24 cellular contexts compared by ENCODE assay signal in genomic region chr1:119869962-119870361, GRCh38. TPM values are rescaled to one million over a fixed set of nuclear protein-coding genes. Genes with fewer than 3 reads are reported as not detected.
DNase-seq lines count a peak whose midpoint lies in the region; TF ChIP-seq lines count a peak whose summit lies in the region.
"Had no signal": no experiment of that assay in that cellular context is flagged by ENCODE, and none has a peak within 500 bp of the region (broad histone marks: within the 10 kb centered on the region; RNA-seq: fewer than 3 reads in every experiment).

No MANE protein-coding gene starts in this region.

- H3K9me3 ChIP-seq in SK-N-SH = no peaks in the 10 kb centered on the region
- H3K9me3 ChIP-seq: SJSA1 had no signal

- no peaks in the 10 kb centered on the region for H4K20me1 ChIP-seq in SK-N-SH (ENCODE audit: insufficient read depth)

- intact Hi-C loops in activated CD4-positive, alpha-beta T cell treated with anti-CD3 and anti-CD28 coated beads, Interleukin-2, amount 10 ng/mL, durations not matched to agents 24 days and 14 days (cut with micrococcal nuclease) = loop anchor here (10.0 kb wide), 2 partner anchors 65 to 125 kb away; no protein-coding TSS in a partner anchor
- intact Hi-C loops in cardiac septum (cut with DNase I) = loop anchor here (5.0 kb wide), 1 partner anchor 77 kb away; no protein-coding TSS in a partner anchor

- H3K27ac Mint-ChIP-seq in activated CD4-positive, alpha-beta T cell treated with anti-CD3 and anti-CD28 coated beads, Interleukin-2, amount 10 ng/mL, durations not matched to agents 24 days and 14 days = no peak overlapping the region
- H3K27ac Mint-ChIP-seq: CD8-positive, alpha-beta T cell had no signal

- no peak overlapping the region for H3K18ac ChIP-seq in mesendoderm (ENCODE audit: low read length)

- peaks cover 38% of the 10 kb centered on the region for H3K27me3 Mint-ChIP-seq in activated CD4-positive, alpha-beta T cell treated with anti-CD3 and anti-CD28 coated beads, Interleukin-2, amount 10 ng/mL, durations not matched to agents 24 days and 14 days

- H3K79me1 ChIP-seq in mesendoderm (ENCODE audit: low read length) = no peaks in the 10 kb centered on the region

- no peak overlapping the region for H3K27ac ChIP-seq in SK-N-SH (ENCODE audit: low read depth in 2 of 2, low read length in 1 of 2)
- H3K27ac ChIP-seq in mesendoderm (ENCODE audit: low read depth, low read length) = no peak overlapping the region
- H3K27ac ChIP-seq: 22Rv1, SJSA1 had no signal

- no peaks in the 10 kb centered on the region for H3K79me2 ChIP-seq in SK-N-SH (ENCODE audit: insufficient read depth)
- no peaks in the 10 kb centered on the region for H3K79me2 ChIP-seq in mesendoderm (ENCODE audit: control insufficient read depth, insufficient read depth, low read length)

- H4K5ac ChIP-seq in mesendoderm (ENCODE audit: low read length) = no peak overlapping the region

- H3K36me3 Mint-ChIP-seq in activated CD4-positive, alpha-beta T cell treated with anti-CD3 and anti-CD28 coated beads, Interleukin-2, amount 10 ng/mL, durations not matched to agents 24 days and 14 days (ENCODE audit: low read depth) = no peaks in the 10 kb centered on the region
- H3K36me3 Mint-ChIP-seq: CD8-positive, alpha-beta T cell had no signal

- TF ChIP-seq RAD21 in SK-N-SH (IDR thresholded peaks at IDR 0.05; ENCODE audit: low read length) = no peak

- no peaks in the 10 kb centered on the region for H3K9me3 Mint-ChIP-seq in activated CD4-positive, alpha-beta T cell treated with anti-CD3 and anti-CD28 coated beads, Interleukin-2, amount 10 ng/mL, durations not matched to agents 24 days and 14 days
- H3K9me3 Mint-ChIP-seq: CD8-positive, alpha-beta T cell had no signal

- H3K4ac ChIP-seq in mesendoderm (ENCODE audit: low read depth, low read length) = no peak overlapping the region

- peaks cover 10 to 27% of the 10 kb centered on the region in 2 experiments; a peak in 2 of 4 replicates for H3K4me1 ChIP-seq in SK-N-SH (ENCODE audit: control insufficient read depth in 1 of 2, insufficient read depth in 2 of 2, low read depth in 1 of 2, low read length in 1 of 2)
- H3K4me1 ChIP-seq in mesendoderm (ENCODE audit: control insufficient read depth, low read depth, low read length) = no peaks in the 10 kb centered on the region

- H3K4me2 ChIP-seq in SK-N-SH = no peak overlapping the region
- H3K4me2 ChIP-seq in mesendoderm (ENCODE audit: low read length) = no peak overlapping the region

- no peak overlapping the region for H3K9ac ChIP-seq in SK-N-SH
- H3K9ac ChIP-seq in mesendoderm (ENCODE audit: low read length) = no peak overlapping the region

- TF ChIP-seq EP300 in SK-N-SH (IDR thresholded peaks at IDR 0.05; ENCODE audit: borderline replicate concordance in 1 of 2, low read depth in 1 of 2, low read length in 1 of 2) = peak in 1 of 2 experiments; percentile 74; a peak in 2 of 4 replicates

- no peaks in the 10 kb centered on the region for H3K36me3 ChIP-seq in SK-N-SH (replicated peaks in 1 of 2; ENCODE audit: control insufficient read depth in 1 of 2, insufficient read depth in 2 of 2, low read length in 1 of 2)
- H3K36me3 ChIP-seq in mesendoderm (ENCODE audit: control insufficient read depth, insufficient read depth, low read length) = no peaks in the 10 kb centered on the region
- H3K36me3 ChIP-seq: SJSA1 had no signal

- CTCF ChIA-PET in SK-N-SH (lab: Yijun Ruan, JAX) = interaction anchor here (0.7 to 2.5 kb wide), 22 partner anchors 9 to 126 kb away, joined by 3 to 14 read pairs (median 5); partner anchors contain the start of gene REG4

- no peak overlapping the region for H3K23ac ChIP-seq in mesendoderm (ENCODE audit: low read length)

- H3K56ac ChIP-seq in mesendoderm (ENCODE audit: low read length) = no peak overlapping the region

- H3K9me2 ChIP-seq in SK-N-SH = no peaks in the 10 kb centered on the region

- no peak overlapping the region for H4K8ac ChIP-seq in mesendoderm (ENCODE audit: low read depth, low read length)

- H3K4me1 Mint-ChIP-seq in activated CD4-positive, alpha-beta T cell treated with anti-CD3 and anti-CD28 coated beads, Interleukin-2, amount 10 ng/mL, durations not matched to agents 24 days and 14 days = peaks cover 11% of the 10 kb centered on the region

- no peak overlapping the region for H2AK5ac ChIP-seq in mesendoderm (ENCODE audit: low read length)

- peaks cover 7% of the 10 kb centered on the region for H3F3A ChIP-seq in SK-N-SH (replicated peaks; ENCODE audit: insufficient read depth)

- POLR2A ChIA-PET in SK-N-SH (lab: Yijun Ruan, JAX) = no interaction called here

- no peak overlapping the region for H3K4me3 Mint-ChIP-seq in activated CD4-positive, alpha-beta T cell treated with anti-CD3 and anti-CD28 coated beads, Interleukin-2, amount 10 ng/mL, durations not matched to agents 24 days and 14 days
- H3K4me3 Mint-ChIP-seq: CD8-positive, alpha-beta T cell had no signal

- no peak for TF ChIP-seq CTCF in SK-N-SH (IDR thresholded peaks at IDR 0.05)

- H2BK5ac ChIP-seq in mesendoderm (ENCODE audit: low read length) = no peak overlapping the region

- DNase-seq in activated CD4-positive, alpha-beta T cell treated with anti-CD3 and anti-CD28 coated beads, Interleukin-2, amount 10 ng/mL, durations not matched to agents 24 days and 14 days = peak; percentile 37
- DNase-seq in activated CD4-positive, alpha-beta T cell treated with anti-CD3 and anti-CD28 coated beads for 48 hours = no peak
- DNase-seq in SK-N-SH = no peak
- peak; percentile 34 for DNase-seq in mesendoderm
- no peak for DNase-seq in cardiac septum (ENCODE audit: low spot score)
- DNase-seq in NCI-H1694 (lab: John Stamatoyannopoulos, UW) = no peak
- DNase-seq in cortex of kidney (lab: John Stamatoyannopoulos, UW) = no peak
- DNase-seq: CD8-positive, alpha-beta T cell; DMS79 treated with DMSO at 0.1 percent for 48 hours; GF-D8; Karpas-422; NCI-H1092 treated with DMSO at 0.1 percent for 48 hours; NCI-H1436; NCI-H187 treated with DMSO at 0.1 percent for 48 hours; NCI-H2107; NCI-H446; NCI-H524 treated with DMSO at 0.1 percent for 48 hours; Right ventricle myocardium superior; RPMI8226 had no signal

- H2BK120ac ChIP-seq in mesendoderm (ENCODE audit: low read depth, low read length) = no peak overlapping the region

- H2AFZ ChIP-seq in SK-N-SH (ENCODE audit: low read depth) = peak overlapping the region; percentile 32; the same call in 1 of the 2 replicates

- H3K27me3 ChIP-seq in SK-N-SH (ENCODE audit: insufficient read depth) (no peaks in the 10 kb centered on the region), mesendoderm (ENCODE audit: insufficient read depth, low read length, poor library complexity) (no peaks in the 10 kb centered on the region)
- H3K27me3 ChIP-seq: SJSA1 had no signal

- no peak overlapping the region for H2BK15ac ChIP-seq in mesendoderm (replicated peaks; ENCODE audit: low read depth)

- WGBS in SK-N-SH (ENCODE audit: low lambda C conversion rate) = 71% methylated on average over 1 of the region's 1 CpG
- WGBS in mesendoderm (ENCODE audit: extremely low coverage, insufficient coverage, low lambda C conversion rate) = no CpG with 5 or more reads among the region's 1 CpG

- H3K4me3 ChIP-seq in SK-N-SH (ENCODE audit: low read depth in 2 of 2, low read length in 1 of 2) (no peak overlapping the region), mesendoderm (ENCODE audit: low read length) (no peak overlapping the region)
- H3K4me3 ChIP-seq: SJSA1 had no signal

TF ChIP-seq in SK-N-SH, 30 proteins besides CTCF, POLR2A, EP300 and RAD21 (continues in another document):
- no peak for TF ChIP-seq ELF1 (IDR thresholded peaks at IDR 0.05)
- TF ChIP-seq RCOR1 (IDR thresholded peaks at IDR 0.05; ENCODE audit: low read length) = peak; percentile 26; the same call in 1 of the 2 replicates
- TF ChIP-seq SIN3A (IDR thresholded peaks at IDR 0.05; ENCODE audit: borderline replicate concordance, low read depth, low read length) = no peak
- no peak for TF ChIP-seq FOXJ3 (CRISPR knock-in tag; IDR thresholded peaks at IDR 0.05)
- no peak for TF ChIP-seq PBX3 (IDR thresholded peaks at IDR 0.05)
- TF ChIP-seq MEF2A (IDR thresholded peaks at IDR 0.05; ENCODE audit: borderline replicate concordance, low read depth) = no peak
- TF ChIP-seq TEAD4 (IDR thresholded peaks at IDR 0.05; ENCODE audit: borderline replicate concordance, insufficient read depth) = no peak
- no peak for TF ChIP-seq FOXM1 (IDR thresholded peaks at IDR 0.05; ENCODE audit: low read depth)
- TF ChIP-seq GABPA (IDR thresholded peaks at IDR 0.05; ENCODE audit: low read depth) = no peak
- TF ChIP-seq NFIC (IDR thresholded peaks at IDR 0.05; ENCODE audit: borderline replicate concordance) = no peak
- no peak for TF ChIP-seq TAF1 (IDR thresholded peaks at IDR 0.05; ENCODE audit: borderline replicate concordance, low read depth, low read length)
- no peak for TF ChIP-seq RXRA (IDR thresholded peaks at IDR 0.05; ENCODE audit: borderline replicate concordance, low read depth)
- TF ChIP-seq JUND (IDR thresholded peaks at IDR 0.05) = no peak
- no peak for TF ChIP-seq MXI1 (IDR thresholded peaks at IDR 0.05; ENCODE audit: low read depth, low read length)
- no peak for TF ChIP-seq YY1 (IDR thresholded peaks at IDR 0.05; ENCODE audit: low read depth)

RNA-seq across cellular contexts. Expression of gene ADAM30, which starts 26.4 kb away (rescaled TPM):
- not detected in 2 replicates for total RNA-seq in activated CD4-positive, alpha-beta T cell treated with anti-CD3 and anti-CD28 coated beads, Interleukin-2, amount 10 ng/mL, durations not matched to agents 24 days and 14 days
- polyA plus RNA-seq in SK-N-SH (2012; rRNA removed) = not detected in 2 replicates
- polyA plus RNA-seq in SK-N-SH (2012; cell fraction: cytosol; rRNA removed) = not detected in 2 replicates
- polyA plus RNA-seq in SK-N-SH (2012; cell fraction: nucleus; rRNA removed) = not detected in 2 replicates
- polyA plus RNA-seq in mesendoderm (2013, experiment 1 of 2) = not detected
- polyA plus RNA-seq in mesendoderm (2013, experiment 2 of 2) = not detected
- total RNA-seq in cardiac septum = 0.11 TPM
- total RNA-seq: CD8-positive, alpha-beta T cell; H1; HT-29; Right ventricle myocardium superior; SJSA1 had no signal
- polyA plus RNA-seq: BJ, H1 had no signal

RNA-seq across cellular contexts. Expression of gene REG4, which starts 58.7 kb away (rescaled TPM):
- total RNA-seq in activated CD4-positive, alpha-beta T cell treated with anti-CD3 and anti-CD28 coated beads, Interleukin-2, amount 10 ng/mL, durations not matched to agents 24 days and 14 days = 0.19 and 0.40 TPM in 2 replicates
- not detected in 2 replicates for polyA plus RNA-seq in SK-N-SH (2012; rRNA removed)
- 0.03 TPM in 1 of 2 replicates, not detected in the other for polyA plus RNA-seq in SK-N-SH (2012; cell fraction: cytosol; rRNA removed)
- not detected in 2 replicates for polyA plus RNA-seq in SK-N-SH (2012; cell fraction: nucleus; rRNA removed)
- not detected for polyA plus RNA-seq in mesendoderm (2013, experiment 1 of 2)
- not detected for polyA plus RNA-seq in mesendoderm (2013, experiment 2 of 2)
- not detected for total RNA-seq in cardiac septum
- total RNA-seq: H1, Right ventricle myocardium superior, SJSA1 had no signal
- polyA plus RNA-seq: BJ, H1 had no signal

Comparison
In these comparisons a context has a peak if more than half of its experiments do, and no peak if none do; other contexts are left out.
1. DNase-seq: peak in activated CD4-positive, alpha-beta T cell treated with anti-CD3 and anti-CD28 coated beads, Interleukin-2, amount 10 ng/mL, durations not matched to agents 24 days and 14 days (single experiment) and mesendoderm (single experiment); none in activated CD4-positive, alpha-beta T cell treated with anti-CD3 and anti-CD28 coated beads for 48 hours (single experiment), SK-N-SH (single experiment), cardiac septum (single experiment), NCI-H1694 (single experiment) and cortex of kidney (single experiment).